ENCODE assay signal across 17 cellular contexts in genomic region chr6:41022294-41022693, GRCh38. TPM values are rescaled to one million over a fixed set of nuclear protein-coding genes. Genes with fewer than 3 reads are reported as not detected.
DNase-seq lines count a peak whose midpoint lies in the region; ATAC-seq and TF ChIP-seq lines count a peak whose summit lies in the region.
"Had no signal": no experiment of that assay in that cellular context is flagged by ENCODE, and none has a peak within 500 bp of the region (broad histone marks: within the 10 kb centered on the region; RNA-seq: fewer than 3 reads in every experiment).

No MANE protein-coding gene starts in this region.

- no peak overlapping the region; the same call in 1 of the 2 replicates for H3K27ac Mint-ChIP-seq in HFFc6
- H3K27ac Mint-ChIP-seq: activated T-cell treated with anti-CD3 and anti-CD28 coated beads, Interleukin-2, amount 50 U/mL, for 72 hours; CD8-positive, alpha-beta memory T cell; dendritic cell treated with granulocyte-macrophage colony-stimulating factor and Interleukin-4, amounts not matched to agents 40 ng/mL and 50 ng/mL, for 4 days; natural killer cell treated with Interleukin-12 subunit alpha and Interleukin-12 subunit beta and Interleukin-15 and Interleukin-18, amount 100 ng/mL, for 72 hours had no signal

- ATAC-seq in GM18909 (IDR thresholded peaks at IDR 0.05; ENCODE audit: poor library complexity, unreplicated experiment) = no peak
- ATAC-seq in GM18502 (IDR thresholded peaks at IDR 0.05; ENCODE audit: poor library complexity, unreplicated experiment) = no peak
- no peak for ATAC-seq in GM18511 (IDR thresholded peaks at IDR 0.05; ENCODE audit: unreplicated experiment)
- ATAC-seq: activated T-cell treated with anti-CD3 and anti-CD28 coated beads, Interleukin-2, amount 50 U/mL, for 72 hours; natural killer cell treated with Interleukin-12 subunit alpha and Interleukin-12 subunit beta and Interleukin-15 and Interleukin-18, amount 100 ng/mL, for 72 hours had no signal

- no peaks in the 10 kb centered on the region; the same call in 1 of the 2 replicates for H3K9me3 Mint-ChIP-seq in HFFc6
- H3K9me3 Mint-ChIP-seq: activated T-cell treated with anti-CD3 and anti-CD28 coated beads, Interleukin-2, amount 50 U/mL, for 72 hours; CD8-positive, alpha-beta memory T cell; dendritic cell treated with granulocyte-macrophage colony-stimulating factor and Interleukin-4, amounts not matched to agents 40 ng/mL and 50 ng/mL, for 4 days; natural killer cell treated with Interleukin-12 subunit alpha and Interleukin-12 subunit beta and Interleukin-15 and Interleukin-18, amount 100 ng/mL, for 72 hours had no signal

- peaks cover 5% of the 10 kb centered on the region for H3K27me3 Mint-ChIP-seq in HFFc6 (ENCODE audit: insufficient read depth)

- H3K36me3 Mint-ChIP-seq in HFFc6 (ENCODE audit: low read depth) = peaks cover 4% of the 10 kb centered on the region
- H3K36me3 Mint-ChIP-seq: natural killer cell treated with Interleukin-12 subunit alpha and Interleukin-12 subunit beta and Interleukin-15 and Interleukin-18, amount 100 ng/mL, for 72 hours had no signal

- TF ChIP-seq POLR2A in tibial nerve (IDR thresholded peaks at IDR 0.05) = no peak

- peaks cover 33% of the 10 kb centered on the region for H3K4me1 Mint-ChIP-seq in HFFc6 (ENCODE audit: low read depth)

- peak overlapping the region; percentile 58 for H3K27ac ChIP-seq in 22Rv1
- H3K27ac ChIP-seq in brain microvascular endothelial cell = no peak overlapping the region
- no peak overlapping the region for H3K27ac ChIP-seq in tibial nerve

- H3K36me3 ChIP-seq in brain microvascular endothelial cell (replicated peaks) (no peaks in the 10 kb centered on the region), tibial nerve (no peaks in the 10 kb centered on the region)
- H3K36me3 ChIP-seq: adrenal gland had no signal

- TF ChIP-seq EP300 in tibial nerve (IDR thresholded peaks at IDR 0.05) = no peak

- TF ChIP-seq CTCF in 22Rv1 (IDR thresholded peaks at IDR 0.05) (no peak), HFFc6 (IDR thresholded peaks at IDR 0.05) (no peak), brain microvascular endothelial cell (IDR thresholded peaks at IDR 0.05; ENCODE audit: low read depth, low read length, missing control alignments) (no peak), fibroblast of the aortic adventitia (IDR thresholded peaks at IDR 0.05; ENCODE audit: insufficient read depth, low read length) (no peak), tibial nerve (IDR thresholded peaks at IDR 0.05) (no peak)

- H3K4me3 ChIP-seq in brain microvascular endothelial cell (ENCODE audit: low read depth, low read length) (no peak overlapping the region), fibroblast of the aortic adventitia (ENCODE audit: low read depth, low read length) (no peak overlapping the region), tibial nerve (no peak overlapping the region)
- H3K4me3 ChIP-seq: adrenal gland had no signal

- DNase-seq in HFFc6 (peak; percentile 18), brain microvascular endothelial cell (peak; percentile 5), fibroblast of the aortic adventitia (ENCODE audit: low read depth) (peak; percentile 43), tibial nerve (ENCODE audit: low spot score in 2 of 2) (no peak)
- DNase-seq: activated CD4-positive, alpha-beta T cell treated with anti-CD3 and anti-CD28 coated beads, Interleukin-2, amount 50 U/mL, for 4 hours; activated T-cell treated with anti-CD3 and anti-CD28 coated beads, Interleukin-2, amount 50 U/mL, for 72 hours; CD8-positive, alpha-beta memory T cell; stimulated activated CD4-positive, alpha-beta T cell treated with anti-CD3 and anti-CD28 coated beads, Interleukin-1b, Interleukin-23, amount 100 ng/mL, for 48 hours had no signal

- in situ Hi-C loops in brain microvascular endothelial cell (cut with HindIII; ENCODE audit: low pct_ligation_motif_present, low sequenced_read_pairs) = no loop called here

- H3K4me1 ChIP-seq in tibial nerve = peaks cover 0 to 4% (median 1%) of the 10 kb centered on the region in 4 donors

- no peak overlapping the region for H3K4me3 Mint-ChIP-seq in HFFc6
- H3K4me3 Mint-ChIP-seq: activated T-cell treated with anti-CD3 and anti-CD28 coated beads, Interleukin-2, amount 50 U/mL, for 72 hours; CD8-positive, alpha-beta memory T cell; dendritic cell treated with granulocyte-macrophage colony-stimulating factor and Interleukin-4, amounts not matched to agents 40 ng/mL and 50 ng/mL, for 4 days; natural killer cell treated with Interleukin-12 subunit alpha and Interleukin-12 subunit beta and Interleukin-15 and Interleukin-18, amount 100 ng/mL, for 72 hours had no signal

- H3K9me3 ChIP-seq in tibial nerve = peaks cover 0 to 5% (median 0%) of the 10 kb centered on the region in 4 donors
- H3K9me3 ChIP-seq: adrenal gland had no signal

- no peaks in the 10 kb centered on the region for H3K27me3 ChIP-seq in brain microvascular endothelial cell (replicated peaks)
- H3K27me3 ChIP-seq in tibial nerve = no peaks in the 10 kb centered on the region
- H3K27me3 ChIP-seq: adrenal gland had no signal

RNA-seq across cellular contexts. Expression of gene UNC5CL, which starts 16.7 kb away (rescaled TPM):
- not detected for total RNA-seq in HFFc6 (2021; fragmentation: NEBNext Ultra II Directional; extraction: Animal tissue kit (Norgen Biotek cat#: 25700))
- 0.74 TPM in 1 of 2 replicates, not detected in the other for total RNA-seq in fibroblast of the aortic adventitia (ENCODE audit: low replicate concordance)
- 1 to 10 TPM in 3 of 4 donors, under 1 TPM in 1; 0.90 to 7.6 (median 1.5) TPM for total RNA-seq in tibial nerve

RNA-seq across cellular contexts. Expression of gene TSPO2, which starts 20.0 kb away (rescaled TPM):
- not detected for total RNA-seq in HFFc6 (2021; fragmentation: NEBNext Ultra II Directional; extraction: Animal tissue kit (Norgen Biotek cat#: 25700))
- total RNA-seq in fibroblast of the aortic adventitia (ENCODE audit: low replicate concordance) (not detected in 2 replicates), tibial nerve (not detected)
- total RNA-seq: activated T-cell treated with anti-CD3 and anti-CD28 coated beads, Interleukin-2, amount 50 U/mL, for 72 hours; adrenal gland; CD8-positive, alpha-beta memory T cell; lung microvascular endothelial cell; natural killer cell treated with Interleukin-12 subunit alpha and Interleukin-12 subunit beta and Interleukin-15 and Interleukin-18, amount 100 ng/mL, for 72 hours had no signal

RNA-seq across cellular contexts. Expression of gene APOBEC2, which starts 30.7 kb away (rescaled TPM):
- not detected for total RNA-seq in HFFc6 (2021; fragmentation: NEBNext Ultra II Directional; extraction: Animal tissue kit (Norgen Biotek cat#: 25700))
- total RNA-seq in fibroblast of the aortic adventitia (ENCODE audit: low replicate concordance) (0.16 TPM in 1 of 2 replicates, not detected in the other), tibial nerve (not detected)
- total RNA-seq: activated T-cell treated with anti-CD3 and anti-CD28 coated beads, Interleukin-2, amount 50 U/mL, for 72 hours; CD8-positive, alpha-beta memory T cell; frontal cortex; lung microvascular endothelial cell; natural killer cell treated with Interleukin-12 subunit alpha and Interleukin-12 subunit beta and Interleukin-15 and Interleukin-18, amount 100 ng/mL, for 72 hours had no signal

RNA-seq across cellular contexts. Expression of gene OARD1, which starts 49.9 kb away (rescaled TPM):
- total RNA-seq in HFFc6 (2021; fragmentation: NEBNext Ultra II Directional; extraction: Animal tissue kit (Norgen Biotek cat#: 25700)) = 10 to 100 TPM; 10.9 to 14.2 (median 11.8) TPM
- 4.6 and 10.8 TPM in 2 replicates for total RNA-seq in fibroblast of the aortic adventitia (ENCODE audit: low replicate concordance)
- total RNA-seq in tibial nerve = 10 to 100 TPM; 12.3 to 25.6 (median 17.3) TPM

RNA-seq across cellular contexts. Expression of gene NFYA, which starts 50.5 kb away (rescaled TPM):
- total RNA-seq in HFFc6 (2021; fragmentation: NEBNext Ultra II Directional; extraction: Animal tissue kit (Norgen Biotek cat#: 25700)) = 10 to 100 TPM; 14.9 to 20.0 (median 16.7) TPM
- total RNA-seq in fibroblast of the aortic adventitia (ENCODE audit: low replicate concordance) = 6.3 and 14.2 TPM in 2 replicates
- 10 to 100 TPM; 11.2 to 32.7 (median 16.0) TPM for total RNA-seq in tibial nerve

Comparison
In these comparisons a context has a peak if more than half of its experiments do, and no peak if none do; other contexts are left out.
1. DNase-seq: peak in HFFc6 (single experiment), brain microvascular endothelial cell (single experiment) and fibroblast of the aortic adventitia (single experiment); none in tibial nerve (0 of 2).